Comparison of ENCODE assay signal across 25 cellular contexts in genomic region chr20:35048739-35049138, GRCh38. TPM values are rescaled to one million over a fixed set of nuclear protein-coding genes. Genes with fewer than 3 reads are reported as not detected.
DNase-seq lines count a peak whose midpoint lies in the region; TF ChIP-seq lines count a peak whose summit lies in the region.
"Had no signal": no experiment of that assay in that cellular context is flagged by ENCODE, and none has a peak within 500 bp of the region (broad histone marks: within the 10 kb centered on the region; RNA-seq: fewer than 3 reads in every experiment).

No MANE protein-coding gene starts in this region.

- H3K27ac ChIP-seq in neural progenitor cell, result no peak overlapping the region
- H3K27ac ChIP-seq in temporal lobe (ENCODE audit: low read depth, low read length), result peak overlapping the region; percentile 98
- H3K27ac ChIP-seq: brain microvascular endothelial cell, transverse colon had no signal

- in situ Hi-C loops in GM13976 (cut with MboI; ENCODE audit: low sequenced_read_pairs, unreplicated experiment), result no loop called here

- H3K27ac Mint-ChIP-seq in activated T-cell treated with anti-CD3 and anti-CD28 coated beads, Interleukin-2, amount 50 U/mL, for 24 hours, result peak overlapping the region; percentile 47
- H3K27ac Mint-ChIP-seq in neural progenitor cell, result no peak overlapping the region
- H3K27ac Mint-ChIP-seq: activated T-helper 1 cell treated with anti-CD3 and anti-CD28 coated beads, Interleukin-12 subunit alpha, Interleukin-12 subunit beta, Interleukin-2, Interleukin-4 antibody, amounts not matched to agents 30 ng/mL and 10 ng/mL and 1 ng/mL, durations not matched to agents 14 hours and 24 hours and 36 hours; B cell; HFFc6; nephron had no signal

- no peaks in the 10 kb centered on the region for H3K27me3 ChIP-seq in neural progenitor cell
- H3K27me3 ChIP-seq: brain microvascular endothelial cell, transverse colon had no signal

- no peaks in the 10 kb centered on the region for H3F3A ChIP-seq in neural progenitor cell (ENCODE audit: low read depth)

- H3K9ac ChIP-seq in neural progenitor cell, result no peak overlapping the region

- H3K36me3 ChIP-seq in neural progenitor cell, result peaks cover 6% of the 10 kb centered on the region

- peaks cover 1% of the 10 kb centered on the region for H3K4me1 Mint-ChIP-seq in activated T-cell treated with anti-CD3 and anti-CD28 coated beads, Interleukin-2, amount 50 U/mL, for 24 hours (ENCODE audit: low read depth)
- peaks cover 2% of the 10 kb centered on the region for H3K4me1 Mint-ChIP-seq in neural progenitor cell
- H3K4me1 Mint-ChIP-seq: B cell, nephron had no signal

- TF ChIP-seq CTCF in neural progenitor cell (IDR thresholded peaks at IDR 0.05) (no peak), GM13976 (IDR thresholded peaks at IDR 0.05; ENCODE audit: borderline replicate concordance, control extremely low read depth, extremely low read depth, insufficient read depth, missing control alignments) (no peak)

- peaks cover 3% of the 10 kb centered on the region for H3K4me1 ChIP-seq in neural progenitor cell
- H3K4me1 ChIP-seq: transverse colon had no signal

- no peak for DNase-seq in activated T-cell treated with anti-CD3 and anti-CD28 coated beads, Interleukin-2, amount 50 U/mL, for 24 hours
- DNase-seq in activated T-cell treated with anti-CD3 and anti-CD28 coated beads, Interleukin-2, amount 50 U/mL, for 48 hours, result no peak
- DNase-seq in foreskin melanocyte (peak; percentile 95), neural progenitor cell (ENCODE audit: low spot score) (peak; percentile 7), NCI-H526 (lab: John Stamatoyannopoulos, UW) (no peak), GM13976 (ENCODE audit: low spot score) (no peak), NCI-H1105 (lab: John Stamatoyannopoulos, UW) (no peak)
- DNase-seq: 8988T; brain microvascular endothelial cell; COR-L47; DND-41; glutamatergic neuron; HFFc6; NCI-H1092 treated with DMSO at 0.1 percent for 48 hours; NCI-H2029; NCI-H345; SHP77 treated with DMSO at 0.1 percent for 48 hours; stimulated activated naive CD4-positive, alpha-beta T cell treated with Interleukin-2 at 50 U/mL for 16 hours; transverse colon had no signal

- no peaks in the 10 kb centered on the region for H3K79me2 ChIP-seq in neural progenitor cell (ENCODE audit: low read depth)

- H4K20me1 ChIP-seq in neural progenitor cell (ENCODE audit: low read depth), result no peaks in the 10 kb centered on the region

- H3K27me3 Mint-ChIP-seq in activated T-cell treated with anti-CD3 and anti-CD28 coated beads, Interleukin-2, amount 50 U/mL, for 24 hours, result no peaks in the 10 kb centered on the region
- no peaks in the 10 kb centered on the region for H3K27me3 Mint-ChIP-seq in neural progenitor cell (ENCODE audit: insufficient read depth, low read depth)
- H3K27me3 Mint-ChIP-seq: B cell had no signal

- H3K9me3 Mint-ChIP-seq in activated T-cell treated with anti-CD3 and anti-CD28 coated beads, Interleukin-2, amount 50 U/mL, for 24 hours, result no peaks in the 10 kb centered on the region
- no peaks in the 10 kb centered on the region for H3K9me3 Mint-ChIP-seq in neural progenitor cell
- H3K9me3 Mint-ChIP-seq: activated naive CD4-positive, alpha-beta T cell treated with anti-CD3 and anti-CD28 coated beads, Interleukin-2, amount 50 U/mL, for 72 hours; activated T-helper 1 cell treated with anti-CD3 and anti-CD28 coated beads, Interleukin-12 subunit alpha, Interleukin-12 subunit beta, Interleukin-2, Interleukin-4 antibody, amounts not matched to agents 30 ng/mL and 10 ng/mL and 1 ng/mL, durations not matched to agents 14 hours and 24 hours and 36 hours; HFFc6; nephron had no signal

- H3K4me2 ChIP-seq in neural progenitor cell, result no peak overlapping the region
- H3K4me2 ChIP-seq: smooth muscle cell had no signal

- H2AFZ ChIP-seq in neural progenitor cell (replicated peaks), result no peak overlapping the region

- no peak overlapping the region for H3K4me3 ChIP-seq in neural progenitor cell
- H3K4me3 ChIP-seq: smooth muscle cell, transverse colon had no signal

- H3K4me3 Mint-ChIP-seq in activated T-cell treated with anti-CD3 and anti-CD28 coated beads, Interleukin-2, amount 50 U/mL, for 24 hours, result no peak overlapping the region
- no peak overlapping the region for H3K4me3 Mint-ChIP-seq in neural progenitor cell
- H3K4me3 Mint-ChIP-seq: activated T-helper 1 cell treated with anti-CD3 and anti-CD28 coated beads, Interleukin-12 subunit alpha, Interleukin-12 subunit beta, Interleukin-2, Interleukin-4 antibody, amounts not matched to agents 30 ng/mL and 10 ng/mL and 1 ng/mL, durations not matched to agents 14 hours and 24 hours and 36 hours; B cell; HFFc6; nephron had no signal

- no peaks in the 10 kb centered on the region for H3K9me3 ChIP-seq in neural progenitor cell (ENCODE audit: low read depth)
- H3K9me3 ChIP-seq: transverse colon had no signal

- H3K36me3 Mint-ChIP-seq in activated T-cell treated with anti-CD3 and anti-CD28 coated beads, Interleukin-2, amount 50 U/mL, for 24 hours (ENCODE audit: low read depth), result peaks cover 82% of the 10 kb centered on the region
- peaks cover 17% of the 10 kb centered on the region for H3K36me3 Mint-ChIP-seq in neural progenitor cell

RNA-seq across cellular contexts. Expression of gene TRPC4AP, which starts 43.9 kb away (rescaled TPM):
- total RNA-seq in neural progenitor cell (ENCODE audit: low replicate concordance), result 73.0 and 96.4 TPM in 2 replicates
- total RNA-seq in temporal lobe, result 51.9 TPM

Comparison
In these comparisons a context has a peak if more than half of its experiments do, and no peak if none do; other contexts are left out.
1. DNase-seq: peak in foreskin melanocyte (single experiment) and neural progenitor cell (single experiment); none in activated T-cell treated with anti-CD3 and anti-CD28 coated beads, Interleukin-2, amount 50 U/mL, for 24 hours (single experiment), activated T-cell treated with anti-CD3 and anti-CD28 coated beads, Interleukin-2, amount 50 U/mL, for 48 hours (0 of 2), NCI-H526 (0 of 2), GM13976 (single experiment) and NCI-H1105 (single experiment).